14 cellular contexts compared by ENCODE assay signal in the genomic region with DNA sequence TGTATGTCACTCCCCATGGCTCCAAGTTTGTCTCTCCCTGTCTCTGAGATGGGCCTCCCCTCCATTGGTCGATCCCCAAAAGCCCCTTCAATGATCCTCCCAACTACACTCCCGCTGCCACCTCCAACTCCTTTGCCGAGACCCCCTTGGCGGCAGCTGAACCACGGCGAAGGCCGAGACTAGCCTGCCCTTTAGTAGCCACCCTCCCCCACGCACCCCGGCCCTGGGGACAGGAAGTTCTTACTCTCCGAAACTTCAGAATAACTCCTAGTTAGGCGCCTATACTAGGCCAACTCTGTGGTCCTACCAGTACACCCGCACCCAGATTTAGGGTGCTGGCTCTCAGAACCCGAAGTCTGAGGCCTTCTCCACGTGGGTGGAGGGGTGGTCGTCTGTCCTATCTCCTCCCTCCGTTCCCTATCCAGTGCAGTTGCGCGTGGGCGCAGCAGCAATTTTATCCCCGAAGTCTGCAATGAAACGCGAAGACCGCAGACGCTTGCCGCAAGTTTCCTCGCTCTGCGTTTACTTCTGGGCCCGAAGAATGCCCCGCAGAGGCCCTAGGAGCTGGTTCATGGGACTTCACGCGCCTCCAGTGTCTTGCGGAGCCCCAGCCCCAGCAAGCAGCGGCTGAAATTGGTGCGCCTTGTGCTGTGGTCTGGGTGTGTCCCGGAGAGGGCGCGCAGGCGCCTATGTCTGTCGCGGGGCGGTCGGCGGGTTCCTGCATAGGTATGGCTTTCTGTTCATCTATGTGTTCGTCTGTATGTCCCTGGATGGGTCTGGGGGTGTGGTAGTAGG.
DNase-seq lines count a peak whose midpoint lies in the region; ATAC-seq and TF ChIP-seq lines count a peak whose summit lies in the region.
"Had no signal": no experiment of that assay in that cellular context is flagged by ENCODE, and none has a peak within 500 bp of the region (broad histone marks: within the 10 kb centered on the region; RNA-seq: fewer than 3 reads in every experiment).

No MANE protein-coding gene starts in this region.

- intact Hi-C loops in activated CD4-positive, alpha-beta T cell treated with anti-CD3 and anti-CD28 coated beads, Interleukin-2, amount 10 ng/mL, durations not matched to agents 24 days and 14 days (cut with micrococcal nuclease), result loop anchor here (2.0 to 5.0 kb wide), 4 partner anchors 88 to 397 kb away; partner anchors contain the start of gene TLX1
- intact Hi-C loops in activated CD8-positive, alpha-beta T cell treated with anti-CD3 and anti-CD28 coated beads for 36 hours (cut with micrococcal nuclease), result loop anchor here (5.0 to 10.0 kb wide), 2 partner anchors 78 to 405 kb away; no protein-coding TSS in a partner anchor

- peaks cover 24% of the 10 kb centered on the region for H3K4me1 Mint-ChIP-seq in activated CD4-positive, alpha-beta T cell treated with anti-CD3 and anti-CD28 coated beads, Interleukin-2, amount 10 ng/mL, durations not matched to agents 24 days and 14 days
- peaks cover 19% of the 10 kb centered on the region for H3K4me1 Mint-ChIP-seq in activated CD8-positive, alpha-beta T cell treated with anti-CD3 and anti-CD28 coated beads for 36 hours (ENCODE audit: low read depth)
- peaks cover 31 to 35% of the 10 kb centered on the region in 2 donors for H3K4me1 Mint-ChIP-seq in immature natural killer cell
- H3K4me1 Mint-ChIP-seq in stimulated activated effector memory CD8-positive, alpha-beta T cell treated with anti-CD3 and anti-CD28 coated beads, Interleukin-12 subunit alpha, Interleukin-12 subunit beta, amount 100 ng/mL, for 72 hours, result peaks cover 35% of the 10 kb centered on the region

- H3K27me3 Mint-ChIP-seq in activated CD4-positive, alpha-beta T cell treated with anti-CD3 and anti-CD28 coated beads, Interleukin-2, amount 10 ng/mL, durations not matched to agents 24 days and 14 days, result peaks cover 74% of the 10 kb centered on the region
- peaks cover 68% of the 10 kb centered on the region for H3K27me3 Mint-ChIP-seq in activated CD8-positive, alpha-beta T cell treated with anti-CD3 and anti-CD28 coated beads for 36 hours
- peaks cover 29 to 50% (median 29%) of the 10 kb centered on the region in 3 donors for H3K27me3 Mint-ChIP-seq in immature natural killer cell (ENCODE audit: low read depth in 3 of 3)

- POLR2A ChIA-PET in activated CD8-positive, alpha-beta T cell treated with anti-CD3 and anti-CD28 coated beads for 36 hours (lab: Charles Lee), result no interaction called here

- no peak for TF ChIP-seq CTCF in activated CD8-positive, alpha-beta T cell treated with anti-CD3 and anti-CD28 coated beads for 36 hours (IDR thresholded peaks at IDR 0.05)

- CTCF ChIA-PET in activated CD8-positive, alpha-beta T cell treated with anti-CD3 and anti-CD28 coated beads for 36 hours (lab: Charles Lee), result no interaction called here

- peak overlapping the region; percentile 47 for H3K27ac Mint-ChIP-seq in activated CD4-positive, alpha-beta T cell treated with anti-CD3 and anti-CD28 coated beads, Interleukin-2, amount 10 ng/mL, durations not matched to agents 24 days and 14 days
- H3K27ac Mint-ChIP-seq in activated CD8-positive, alpha-beta T cell treated with anti-CD3 and anti-CD28 coated beads for 36 hours, result no peak overlapping the region
- peak overlapping the region in 1 of 6 donors; percentile 49 for H3K27ac Mint-ChIP-seq in immature natural killer cell
- no peak overlapping the region for H3K27ac Mint-ChIP-seq in stimulated activated effector memory CD8-positive, alpha-beta T cell treated with anti-CD3 and anti-CD28 coated beads, Interleukin-12 subunit alpha, Interleukin-12 subunit beta, amount 100 ng/mL, for 72 hours

- no peaks in the 10 kb centered on the region for H3K36me3 Mint-ChIP-seq in activated CD4-positive, alpha-beta T cell treated with anti-CD3 and anti-CD28 coated beads, Interleukin-2, amount 10 ng/mL, durations not matched to agents 24 days and 14 days (ENCODE audit: low read depth)
- no peaks in the 10 kb centered on the region for H3K36me3 Mint-ChIP-seq in activated CD8-positive, alpha-beta T cell treated with anti-CD3 and anti-CD28 coated beads for 36 hours (ENCODE audit: low read depth)
- H3K36me3 Mint-ChIP-seq in immature natural killer cell, result no peaks in the 10 kb centered on the region
- peaks cover 11% of the 10 kb centered on the region for H3K36me3 Mint-ChIP-seq in stimulated activated effector memory CD8-positive, alpha-beta T cell treated with anti-CD3 and anti-CD28 coated beads, Interleukin-12 subunit alpha, Interleukin-12 subunit beta, amount 100 ng/mL, for 72 hours

- no peak for ATAC-seq in activated CD8-positive, alpha-beta T cell treated with anti-CD3 and anti-CD28 coated beads for 36 hours
- ATAC-seq in stimulated activated effector memory CD8-positive, alpha-beta T cell treated with anti-CD3 and anti-CD28 coated beads, Interleukin-12 subunit alpha, Interleukin-12 subunit beta, amount 100 ng/mL, for 72 hours, result no peak
- ATAC-seq in HG03095 (IDR thresholded peaks at IDR 0.05; ENCODE audit: unreplicated experiment) (no peak), HG03280 (IDR thresholded peaks at IDR 0.05; ENCODE audit: unreplicated experiment) (no peak)
- ATAC-seq: A549, left lung had no signal

- no peaks in the 10 kb centered on the region for H3K9me3 Mint-ChIP-seq in activated CD4-positive, alpha-beta T cell treated with anti-CD3 and anti-CD28 coated beads, Interleukin-2, amount 10 ng/mL, durations not matched to agents 24 days and 14 days
- H3K9me3 Mint-ChIP-seq in activated CD8-positive, alpha-beta T cell treated with anti-CD3 and anti-CD28 coated beads for 36 hours, result no peaks in the 10 kb centered on the region
- peaks cover 0 to 3% (median 0%) of the 10 kb centered on the region in 6 donors for H3K9me3 Mint-ChIP-seq in immature natural killer cell
- no peaks in the 10 kb centered on the region for H3K9me3 Mint-ChIP-seq in stimulated activated effector memory CD8-positive, alpha-beta T cell treated with anti-CD3 and anti-CD28 coated beads, Interleukin-12 subunit alpha, Interleukin-12 subunit beta, amount 100 ng/mL, for 72 hours

- peak overlapping the region; percentile 74 for H3K4me3 Mint-ChIP-seq in activated CD4-positive, alpha-beta T cell treated with anti-CD3 and anti-CD28 coated beads, Interleukin-2, amount 10 ng/mL, durations not matched to agents 24 days and 14 days
- H3K4me3 Mint-ChIP-seq in activated CD8-positive, alpha-beta T cell treated with anti-CD3 and anti-CD28 coated beads for 36 hours, result peak overlapping the region; percentile 38
- peak overlapping the region; percentile 47 to 75 (median 70) for H3K4me3 Mint-ChIP-seq in immature natural killer cell
- peak overlapping the region; percentile 85 for H3K4me3 Mint-ChIP-seq in stimulated activated effector memory CD8-positive, alpha-beta T cell treated with anti-CD3 and anti-CD28 coated beads, Interleukin-12 subunit alpha, Interleukin-12 subunit beta, amount 100 ng/mL, for 72 hours

- no peak for DNase-seq in activated CD4-positive, alpha-beta T cell treated with anti-CD3 and anti-CD28 coated beads, Interleukin-2, amount 10 ng/mL, durations not matched to agents 24 days and 14 days
- no peak for DNase-seq in activated CD4-positive, alpha-beta T cell treated with anti-CD3 and anti-CD28 coated beads for 1 hour
- no peak for DNase-seq in activated CD8-positive, alpha-beta T cell treated with anti-CD3 and anti-CD28 coated beads for 36 hours
- no peak for DNase-seq in immature natural killer cell
- DNase-seq in stimulated activated effector memory CD8-positive, alpha-beta T cell treated with anti-CD3 and anti-CD28 coated beads, Interleukin-12 subunit alpha, Interleukin-12 subunit beta, amount 100 ng/mL, for 72 hours (ENCODE audit: low spot score in 2 of 2), result no peak
- no peak for DNase-seq in NCI-H524 treated with DMSO at 0.1 percent for 48 hours (lab: John Stamatoyannopoulos, UW)
- DNase-seq: Karpas-422, NCI-H187, spleen, T-helper 9 cell had no signal
